1 cellular context compared by ENCODE assay signal in genomic region chr17:19398301-19399181, GRCh38.
TF ChIP-seq lines count a peak whose summit lies in the region.

No MANE protein-coding gene starts in this region.

TF ChIP-seq in SK-N-SH treated with all-trans-retinoic acid at 6 μM for 48 hours, 23 proteins besides CTCF, POLR2A, EP300 and RAD21 (continued from another document):
- no peak for TF ChIP-seq TSHZ2 (CRISPR knock-in tag; IDR thresholded peaks at IDR 0.05)
- TF ChIP-seq BACH2 (CRISPR knock-in tag; IDR thresholded peaks at IDR 0.05; ENCODE audit: borderline replicate concordance), result no peak
- no peak for TF ChIP-seq TCF4 (CRISPR knock-in tag; IDR thresholded peaks at IDR 0.05; ENCODE audit: borderline replicate concordance)
- TF ChIP-seq CSDC2 (CRISPR knock-in tag; IDR thresholded peaks at IDR 0.05), result no peak
- TF ChIP-seq SNAI2 (CRISPR knock-in tag; IDR thresholded peaks at IDR 0.05), result no peak
- TF ChIP-seq ZC3H10 (CRISPR knock-in tag; IDR thresholded peaks at IDR 0.05), result no peak
- TF ChIP-seq CSRNP3 (CRISPR knock-in tag; IDR thresholded peaks at IDR 0.05), result no peak
- no peak for TF ChIP-seq ZNF70 (CRISPR knock-in tag; IDR thresholded peaks at IDR 0.05)
